8 cellular contexts compared by ENCODE assay signal in the genomic region with DNA sequence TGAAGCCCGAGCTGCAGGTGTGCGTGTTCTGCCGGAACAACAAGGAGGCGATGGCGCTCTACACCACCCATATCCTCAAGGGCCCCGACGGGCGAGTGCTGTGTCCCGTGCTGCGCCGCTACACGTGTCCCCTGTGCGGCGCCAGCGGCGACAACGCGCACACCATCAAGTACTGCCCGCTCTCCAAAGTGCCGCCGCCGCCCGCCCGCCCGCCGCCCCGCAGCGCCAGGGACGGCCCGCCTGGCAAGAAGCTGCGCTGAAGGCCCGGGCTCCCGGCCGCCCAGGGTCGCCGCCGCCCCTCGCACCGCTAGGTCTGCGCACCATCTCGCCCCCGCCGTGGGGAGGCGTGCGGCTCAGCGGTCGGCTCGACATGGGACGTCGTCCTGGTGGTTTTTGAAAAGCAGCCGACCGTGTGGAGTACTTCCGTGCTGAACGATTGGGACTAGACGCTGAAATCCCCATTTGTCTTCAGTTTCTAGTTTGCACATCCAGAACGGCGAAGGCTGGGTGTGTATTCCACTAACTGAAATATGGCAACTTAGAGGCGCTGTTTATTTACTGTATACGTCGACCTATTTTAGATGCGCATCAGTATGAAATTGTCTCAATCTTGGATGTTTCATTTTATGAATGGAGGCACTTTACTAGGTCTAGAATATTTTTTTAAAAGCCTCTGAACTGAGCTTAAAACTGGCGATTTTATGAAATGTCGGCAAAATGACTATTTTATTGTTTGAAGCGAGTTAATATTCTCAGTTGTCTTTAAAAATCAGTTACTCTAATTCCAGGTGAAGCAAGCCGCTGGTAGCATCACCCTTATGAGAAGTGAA. TPM values are rescaled to one million over a fixed set of nuclear protein-coding genes. Genes with fewer than 3 reads are reported as not detected.
DNase-seq lines count a peak whose midpoint lies in the region; ATAC-seq and FAIRE-seq lines count a peak whose summit lies in the region.

No MANE protein-coding gene starts in this region.

- H3K27ac Mint-ChIP-seq in activated naive CD4-positive, alpha-beta T cell treated with anti-CD3 and anti-CD28 coated beads, Interleukin-2, amount 50 U/mL, for 72 hours, result no peak overlapping the region

- H3K4me3 ChIP-seq in right cardiac atrium (ENCODE audit: low read length), result peak overlapping the region; percentile 85
- peak overlapping the region; percentile 48 to 71 for H3K4me3 ChIP-seq in small intestine (ENCODE audit: low read depth in 1 of 2, low read length in 2 of 2)

- intact Hi-C loops in right cardiac atrium (cut with DNase I), result loop anchor here in 1 of 4 donors (5.0 kb wide), 1 partner anchor 47 kb away; no protein-coding TSS in a partner anchor

- H3K4me1 ChIP-seq in right cardiac atrium (ENCODE audit: control insufficient read depth, insufficient read depth, low read length) (peaks cover 7% of the 10 kb centered on the region), small intestine (ENCODE audit: control insufficient read depth in 2 of 2, insufficient read depth in 1 of 2, low read depth in 1 of 2, low read length in 1 of 2) (no peaks in the 10 kb centered on the region)

- FAIRE-seq in small intestine (lab: Jason Lieb, UNC), result no peak

- H3K9me3 ChIP-seq in right cardiac atrium (ENCODE audit: control insufficient read depth, low read length) (no peaks in the 10 kb centered on the region), small intestine (ENCODE audit: control insufficient read depth, low read depth) (no peaks in the 10 kb centered on the region)

- H3K36me3 Mint-ChIP-seq in activated naive CD4-positive, alpha-beta T cell treated with anti-CD3 and anti-CD28 coated beads, Interleukin-2, amount 50 U/mL, for 72 hours, result peaks cover 5 to 6% of the 10 kb centered on the region in 2 donors

- H3K36me3 ChIP-seq in small intestine (ENCODE audit: control insufficient read depth in 2 of 2, insufficient read depth in 2 of 2, low read length in 2 of 2), result peaks cover 3 to 5% of the 10 kb centered on the region in 2 donors

- WGBS in right cardiac atrium, result 7% methylated on average over 65 of the region's 65 CpGs
- 6 to 10% (median 6%) methylated on average over 41 to 65 of the region's 65 CpGs for WGBS in small intestine, 3 donors

- no peaks in the 10 kb centered on the region for H3K27me3 ChIP-seq in right cardiac atrium (ENCODE audit: control insufficient read depth, insufficient read depth)
- no peaks in the 10 kb centered on the region for H3K27me3 ChIP-seq in small intestine (ENCODE audit: control insufficient read depth in 2 of 2, insufficient read depth in 2 of 2, low read length in 2 of 2)

- H3K27ac ChIP-seq in right cardiac atrium (ENCODE audit: low read length) (no peak overlapping the region), small intestine (ENCODE audit: low read depth in 1 of 2, low read length in 1 of 2) (no peak overlapping the region)

- DNase-seq in Daoy (ENCODE audit: low read depth) (peak; percentile 71), SIG-M5 treated with dmso at 0.1 percent for 504 hours (lab: John Stamatoyannopoulos, UW; ENCODE audit: unreplicated experiment) (peak; percentile 75), right cardiac atrium (peak; percentile 49 to 76 (median 69)), small intestine (peak; percentile 56), COLO829 (ENCODE audit: low spot score) (no peak)
- DNase-seq in activated naive CD4-positive, alpha-beta T cell treated with anti-CD3 and anti-CD28 coated beads, Interleukin-2, amount 50 U/mL, for 72 hours (ENCODE audit: low spot score in 2 of 2), result peak; percentile 57 to 59

- H3K9me3 Mint-ChIP-seq in activated naive CD4-positive, alpha-beta T cell treated with anti-CD3 and anti-CD28 coated beads, Interleukin-2, amount 50 U/mL, for 72 hours, result no peaks in the 10 kb centered on the region

- peak; percentile 49 for ATAC-seq in GM21360 (IDR thresholded peaks at IDR 0.05; ENCODE audit: unreplicated experiment)
- peak; percentile 35 for ATAC-seq in HG03575 (IDR thresholded peaks at IDR 0.05; ENCODE audit: extremely low read depth, insufficient number of reproducible peaks, low FRiP score, unreplicated experiment)
- peak; percentile 50 to 71 for ATAC-seq in activated naive CD4-positive, alpha-beta T cell treated with anti-CD3 and anti-CD28 coated beads, Interleukin-2, amount 50 U/mL, for 72 hours
- ATAC-seq in right cardiac atrium, result peak; percentile 3 to 5

RNA-seq across cellular contexts. Expression of a gene that starts 1.1 kb away (rescaled TPM):
- total RNA-seq in Daoy (2014; rRNA removed; shearing (Covaris generic)), result 3.7 and 4.7 TPM in 2 replicates
- under 1 TPM in 1 of 2 donors, not detected in 1; 0.14 TPM for total RNA-seq in activated naive CD4-positive, alpha-beta T cell treated with anti-CD3 and anti-CD28 coated beads, Interleukin-2, amount 50 U/mL, for 72 hours
- total RNA-seq in right cardiac atrium, result 1 to 10 TPM; 1.0 to 7.0 (median 2.4) TPM
- polyA plus RNA-seq in right cardiac atrium (4.3 TPM), small intestine (under 1 TPM in 1 of 3 donors, not detected in 2; 0.61 TPM)

RNA-seq across cellular contexts. Expression of a gene that starts 50.0 kb away (rescaled TPM):
- total RNA-seq in Daoy (2014; rRNA removed; shearing (Covaris generic)), result 81.6 and 82.6 TPM in 2 replicates
- total RNA-seq in activated naive CD4-positive, alpha-beta T cell treated with anti-CD3 and anti-CD28 coated beads, Interleukin-2, amount 50 U/mL, for 72 hours, result 100 to 1,000 TPM; 125 to 129 TPM
- 100 to 1,000 TPM in 1 of 4 donors, 10 to 100 TPM in 3; 76.9 to 101 (median 88.7) TPM for total RNA-seq in right cardiac atrium
- polyA plus RNA-seq in right cardiac atrium (35.2 TPM), small intestine (10 to 100 TPM; 41.8 to 63.6 (median 41.9) TPM)

Comparison
In these comparisons a context has a peak if more than half of its experiments do, and no peak if none do; other contexts are left out.
1. ATAC-seq: peak in every context shown above with its lines; median percentile 60 in activated naive CD4-positive, alpha-beta T cell treated with anti-CD3 and anti-CD28 coated beads, Interleukin-2, amount 50 U/mL, for 72 hours; 49 in GM21360; 35 in HG03575; 4 in right cardiac atrium.